18 cellular contexts compared by ENCODE assay signal in genomic region chr10:48557511-48558123, GRCh38. TPM values are rescaled to one million over a fixed set of nuclear protein-coding genes. Genes with fewer than 3 reads are reported as not detected.
DNase-seq lines count a peak whose midpoint lies in the region; TF ChIP-seq lines count a peak whose summit lies in the region.
"Had no signal": no experiment of that assay in that cellular context is flagged by ENCODE, and none has a peak within 500 bp of the region (broad histone marks: within the 10 kb centered on the region; RNA-seq: fewer than 3 reads in every experiment).

No MANE protein-coding gene starts in this region.

- H3K9me3 Mint-ChIP-seq in endodermal cell (peaks cover 2% of the 10 kb centered on the region), H9 (peaks cover 0 to 2% of the 10 kb centered on the region in 2 experiments; a peak in 1 of 5 replicates)
- H3K9me3 Mint-ChIP-seq: CD8-positive, alpha-beta T cell had no signal

- H2BK15ac ChIP-seq in neuronal stem cell (ENCODE audit: low read length) = no peak overlapping the region
- H2BK15ac ChIP-seq in H9 (ENCODE audit: low read depth, low read length) = no peak overlapping the region

- no peak overlapping the region for H4K8ac ChIP-seq in neuronal stem cell (ENCODE audit: low read depth, low read length)
- H4K8ac ChIP-seq in H9 (replicated peaks; ENCODE audit: insufficient read length, low read depth, low read length) = no peak overlapping the region

- H3T11ph ChIP-seq in H9 (ENCODE audit: low read length) = no peak overlapping the region

- no peak overlapping the region for H3K56ac ChIP-seq in H9 (ENCODE audit: insufficient read length, low read depth, low read length)

- H3K79me2 ChIP-seq in H9 (ENCODE audit: insufficient read depth, low read length) = no peaks in the 10 kb centered on the region

- no peak overlapping the region for H2BK20ac ChIP-seq in H9 (ENCODE audit: low read depth, low read length, poor library complexity, severe bottlenecking)

- H2BK120ac ChIP-seq in neuronal stem cell (ENCODE audit: low read depth, low read length) (peak overlapping the region; percentile 36), H9 (ENCODE audit: low read depth, low read length, poor library complexity, severe bottlenecking) (no peak overlapping the region)

- DNase-seq in activated CD8-positive, alpha-beta memory T cell treated with anti-CD3 and anti-CD28 coated beads for 24 hours = peak; percentile 30
- no peak for DNase-seq in activated CD8-positive, alpha-beta memory T cell treated with anti-CD3 and anti-CD28 coated beads, Interleukin-2, amount 50 U/mL, for 4 hours
- DNase-seq in endodermal cell (peak; percentile 32), neuronal stem cell (ENCODE audit: low spot score) (no peak), NCI-H187 treated with DMSO at 0.1 percent for 48 hours (lab: John Stamatoyannopoulos, UW) (no peak), NAMALWA (ENCODE audit: low spot score) (no peak), H9 (no peak), COLO829 (ENCODE audit: low spot score) (no peak)
- DNase-seq: CD8-positive, alpha-beta T cell; NCI-H1048; NCI-H146; NCI-H2081 treated with DMSO at 0.1 percent for 48 hours; NCI-H510A; NCI-H774; SJCRH30 had no signal

- no peak overlapping the region for H3K23ac ChIP-seq in neuronal stem cell (ENCODE audit: low read depth, low read length, poor library complexity)
- no peak overlapping the region for H3K23ac ChIP-seq in H9 (ENCODE audit: insufficient read length, low read depth, low read length)

- no peaks in the 10 kb centered on the region for H3K9me3 ChIP-seq in endodermal cell (ENCODE audit: control insufficient read depth, low read length)
- no peaks in the 10 kb centered on the region for H3K9me3 ChIP-seq in neuronal stem cell (replicated peaks in 1 of 2; ENCODE audit: control insufficient read depth in 2 of 2, insufficient read depth in 1 of 2, low read depth in 1 of 2, low read length in 2 of 2)
- H3K9me3 ChIP-seq in H9 (ENCODE audit: control insufficient read depth, low read depth, low read length) = no peaks in the 10 kb centered on the region
- H3K9me3 ChIP-seq: SJCRH30 had no signal

- no peaks in the 10 kb centered on the region for H4K20me1 ChIP-seq in H9 (ENCODE audit: control insufficient read depth, insufficient read depth, insufficient read length)

- H4K91ac ChIP-seq in neuronal stem cell (ENCODE audit: low read depth, low read length, poor library complexity) (peak overlapping the region; percentile 3), H9 (ENCODE audit: insufficient read length, low read depth, low read length) (no peak overlapping the region)

- no peak overlapping the region for H4K5ac ChIP-seq in H9 (ENCODE audit: insufficient read length, low read depth, low read length)

- WGBS in endodermal cell (ENCODE audit: insufficient coverage in 1 of 2, insufficient read length in 1 of 2), 2 experiments = 78 to 92% methylated on average over 4 to 5 of the region's 5 CpGs
- no CpG with 5 or more reads among the region's 5 CpGs for WGBS in neuronal stem cell (ENCODE audit: extremely low coverage in 2 of 2, insufficient read length in 2 of 2, insufficient replicate concordance in 1 of 2), 2 donors
- WGBS in H9 (ENCODE audit: extremely low coverage, insufficient read length, low lambda C conversion rate) = no CpG with 5 or more reads among the region's 5 CpGs

- H3K23me2 ChIP-seq in H9 (ENCODE audit: insufficient read length, low read depth, low read length, poor library complexity, severe bottlenecking) = no peaks in the 10 kb centered on the region

- H3K14ac ChIP-seq in neuronal stem cell (ENCODE audit: low read length) (no peak overlapping the region), H9 (ENCODE audit: insufficient read depth, low read length) (no peak overlapping the region)

- H2BK12ac ChIP-seq in neuronal stem cell (ENCODE audit: low read length) (no peak overlapping the region), H9 (ENCODE audit: insufficient read length, low read depth, low read length) (no peak overlapping the region)

- H3K27me3 Mint-ChIP-seq in endodermal cell (ENCODE audit: insufficient read depth) = no peaks in the 10 kb centered on the region
- H3K27me3 Mint-ChIP-seq in H9 (ENCODE audit: low read depth) = no peaks in the 10 kb centered on the region; the same call in none of the 2 replicates

- H3K4me1 Mint-ChIP-seq in endodermal cell = no peaks in the 10 kb centered on the region
- H3K4me1 Mint-ChIP-seq in H9 = peaks cover 5 to 26% of the 10 kb centered on the region in 2 experiments

- TF ChIP-seq CTCF in endodermal cell (conservative IDR thresholded peaks at IDR 0.05) (no peak), H9 (conservative IDR thresholded peaks at IDR 0.05) (no peak)

- H2AFZ ChIP-seq in neuronal stem cell (ENCODE audit: low read length) (no peak overlapping the region), H9 (ENCODE audit: low read length) (no peak overlapping the region)

- H3K36me3 Mint-ChIP-seq in endodermal cell (ENCODE audit: low read depth) (no peaks in the 10 kb centered on the region), H9 (ENCODE audit: insufficient read depth in 1 of 3, low read depth in 3 of 3) (no peaks in the 10 kb centered on the region)
- H3K36me3 Mint-ChIP-seq: CD8-positive, alpha-beta T cell had no signal

- no peaks in the 10 kb centered on the region for H3K79me1 ChIP-seq in neuronal stem cell (ENCODE audit: low read depth, low read length)
- no peaks in the 10 kb centered on the region for H3K79me1 ChIP-seq in H9 (ENCODE audit: insufficient read depth, low read depth, low read length, poor library complexity, severe bottlenecking)

- H2BK5ac ChIP-seq in neuronal stem cell (ENCODE audit: low read length) (no peak overlapping the region), H9 (ENCODE audit: insufficient read length, low read length) (no peak overlapping the region)

- H3K4me2 ChIP-seq in neuronal stem cell (ENCODE audit: insufficient read depth, low read length, poor library complexity, severe bottlenecking) (no peak overlapping the region), H9 (ENCODE audit: insufficient read depth, insufficient read length, low read length) (no peak overlapping the region)
- H3K4me2 ChIP-seq: KMS-11 had no signal

- H3K4ac ChIP-seq in neuronal stem cell (ENCODE audit: low read length) = no peak overlapping the region
- H3K4ac ChIP-seq in H9 (ENCODE audit: low read depth, low read length) = no peak overlapping the region

- H3K18ac ChIP-seq in neuronal stem cell (ENCODE audit: low read length) (no peak overlapping the region), H9 (ENCODE audit: insufficient read length, low read depth, low read length) (no peak overlapping the region)

- H3K27ac ChIP-seq in endodermal cell (ENCODE audit: low read depth, low read length) = no peak overlapping the region
- no peak overlapping the region for H3K27ac ChIP-seq in neuronal stem cell (replicated peaks; ENCODE audit: low read length)
- H3K27ac ChIP-seq in H9 (ENCODE audit: insufficient read length, low read depth, low read length) = no peak overlapping the region
- H3K27ac ChIP-seq: 22Rv1, KMS-11, RWPE1, SJCRH30 had no signal

- H3K36me3 ChIP-seq in endodermal cell (ENCODE audit: control insufficient read depth, insufficient read depth, low read length) (no peaks in the 10 kb centered on the region), neuronal stem cell (replicated peaks in 1 of 2; ENCODE audit: control insufficient read depth in 2 of 2, insufficient read depth in 2 of 2, low read length in 2 of 2) (no peaks in the 10 kb centered on the region)
- H3K36me3 ChIP-seq: SJCRH30 had no signal

- H3K27ac Mint-ChIP-seq in endodermal cell (peak overlapping the region; percentile 55), H9 (no peak overlapping the region)
- H3K27ac Mint-ChIP-seq: CD8-positive, alpha-beta T cell had no signal

- H3K27me3 ChIP-seq in endodermal cell (ENCODE audit: control insufficient read depth, insufficient read depth, low read length, poor library complexity, severe bottlenecking) = no peaks in the 10 kb centered on the region
- no peaks in the 10 kb centered on the region for H3K27me3 ChIP-seq in neuronal stem cell (ENCODE audit: control insufficient read depth in 3 of 3, insufficient read depth in 3 of 3, low read depth in 1 of 3, low read length in 3 of 3)
- no peaks in the 10 kb centered on the region for H3K27me3 ChIP-seq in H9 (ENCODE audit: insufficient read depth, low read length)
- H3K27me3 ChIP-seq: SJCRH30 had no signal

- H3K4me1 ChIP-seq in endodermal cell (ENCODE audit: control insufficient read depth, insufficient read depth, low read length) (no peaks in the 10 kb centered on the region), neuronal stem cell (ENCODE audit: control insufficient read depth in 2 of 2, insufficient read depth in 1 of 2, low read depth in 1 of 2, low read length in 2 of 2) (no peaks in the 10 kb centered on the region), H9 (ENCODE audit: insufficient read depth, low read length) (no peaks in the 10 kb centered on the region)
- H3K4me1 ChIP-seq: SJCRH30 had no signal

- H3K4me3 Mint-ChIP-seq in endodermal cell (no peak overlapping the region), H9 (no peak overlapping the region)
- H3K4me3 Mint-ChIP-seq: CD8-positive, alpha-beta T cell had no signal

- no peak overlapping the region for H3K9ac ChIP-seq in endodermal cell (ENCODE audit: extremely low read depth, low read length, poor library complexity, severe bottlenecking)
- no peak overlapping the region for H3K9ac ChIP-seq in neuronal stem cell (ENCODE audit: low read depth, low read length, poor library complexity)
- H3K9ac ChIP-seq in H9 (ENCODE audit: extremely low read depth, insufficient read length, low read length) = no peak overlapping the region
- H3K9ac ChIP-seq: KMS-11 had no signal

- H2AK5ac ChIP-seq in neuronal stem cell (ENCODE audit: low read depth, low read length) (peak overlapping the region; percentile 12), H9 (ENCODE audit: insufficient read length, low read length) (no peak overlapping the region)

- H3K4me3 ChIP-seq in endodermal cell (ENCODE audit: low read length) (no peak overlapping the region), neuronal stem cell (ENCODE audit: low read length in 2 of 2) (no peak overlapping the region)
- H3K4me3 ChIP-seq: SJCRH30 had no signal

RNA-seq across cellular contexts. Expression of gene ARHGAP22, which starts 47.3 kb away (rescaled TPM):
- total RNA-seq in endodermal cell (10 to 100 TPM; 10.3 to 14.1 TPM), H9 (2021) (6.9 and 7.4 TPM in 2 replicates)
- polyA plus RNA-seq in endodermal cell (2013, experiment 1 of 2) = 1.8 TPM
- polyA plus RNA-seq in endodermal cell (2013, experiment 2 of 2) = 1.3 TPM
- polyA plus RNA-seq in neuronal stem cell (2013, experiment 1 of 2) = 4.5 TPM
- 4.7 TPM for polyA plus RNA-seq in neuronal stem cell (2013, experiment 2 of 2)
- total RNA-seq: CD8-positive, alpha-beta T cell; SJCRH30 had no signal

Comparison
In these comparisons a context has a peak if more than half of its experiments do, and no peak if none do; other contexts are left out.
1. DNase-seq: peak in activated CD8-positive, alpha-beta memory T cell treated with anti-CD3 and anti-CD28 coated beads for 24 hours (single experiment) and endodermal cell (single experiment); none in activated CD8-positive, alpha-beta memory T cell treated with anti-CD3 and anti-CD28 coated beads, Interleukin-2, amount 50 U/mL, for 4 hours (single experiment), neuronal stem cell (single experiment), NCI-H187 treated with DMSO at 0.1 percent for 48 hours (single experiment), NAMALWA (single experiment), H9 (single experiment) and COLO829 (single experiment).